1 cellular context compared by ENCODE assay signal in genomic region chr20:46006964-46007363, GRCh38.
TF ChIP-seq lines count a peak whose summit lies in the region.

No MANE protein-coding gene starts in this region.

TF ChIP-seq in HepG2, 621 proteins besides CTCF, POLR2A, EP300 and RAD21:
- TF ChIP-seq POLR2AphosphoS5 (IDR thresholded peaks at IDR 0.05; ENCODE audit: low read depth, low read length) (no peak), ZKSCAN1 (IDR thresholded peaks at IDR 0.05; ENCODE audit: low read length) (peak; percentile 77; the same call in 1 of the 2 replicates)
